Comparison of ENCODE assay signal across 11 cellular contexts in genomic region chr22:45742866-45743450, GRCh38.
A peak's percentile ranks its signal among the peaks of the same experiment; 100 is the strongest.
DNase-seq lines count a peak whose midpoint lies in the region; TF ChIP-seq lines count a peak whose summit lies in the region.
"Had no signal": no experiment of that assay in that cellular context is flagged by ENCODE, and none has a peak within 500 bp of the region (broad histone marks: within the 10 kb centered on the region; RNA-seq: fewer than 3 reads in every experiment).

No MANE protein-coding gene starts in this region.

- no peak overlapping the region for H3K4me2 ChIP-seq in mammary epithelial cell (ENCODE audit: insufficient read depth, low read depth, low read length)
- H3K4me2 ChIP-seq: KMS-11 had no signal

- no peak overlapping the region for H3K9ac ChIP-seq in mammary epithelial cell (ENCODE audit: insufficient read depth, low read length)
- H3K9ac ChIP-seq: KMS-11 had no signal

- DNase-seq in DMS153 (lab: John Stamatoyannopoulos, UW) (peak; percentile 50), NCI-H1436 (lab: John Stamatoyannopoulos, UW) (peak; percentile 35), mammary epithelial cell (peak; percentile 9), neural crest cell (ENCODE audit: low read depth, low spot score) (no peak), GOT3 (lab: John Stamatoyannopoulos, UW) (no peak), D341Med (ENCODE audit: low spot score) (no peak), amygdala (lab: John Stamatoyannopoulos, UW) (no peak), HEK293T (ENCODE audit: extremely low spot score) (no peak)
- DNase-seq: activated naive CD8-positive, alpha-beta T cell treated with anti-CD3 and anti-CD28 coated beads, Interleukin-2, amount 50 U/mL, for 24 hours; stimulated activated CD4-positive, alpha-beta T cell treated with anti-CD3 and anti-CD28 coated beads, Interleukin-1b, Interleukin-23, amount 100 ng/mL, for 48 hours had no signal

- peak overlapping the region; percentile 76 for H3K27ac Mint-ChIP-seq in neural crest cell (ENCODE audit: unreplicated experiment)
- H3K27ac Mint-ChIP-seq: activated naive CD8-positive, alpha-beta T cell treated with anti-CD3 and anti-CD28 coated beads, Interleukin-2, amount 50 U/mL, for 24 hours had no signal

- intact Hi-C loops in mammary epithelial cell (cut with micrococcal nuclease) = no loop called here

- dilution Hi-C loops in mammary epithelial cell (cut with HindIII; ENCODE audit: low sequenced_read_pairs) = no loop called here

- H3K79me2 ChIP-seq in mammary epithelial cell (ENCODE audit: insufficient read depth, low read length) = peaks cover 11% of the 10 kb centered on the region

- H3K27ac ChIP-seq in mammary epithelial cell (ENCODE audit: insufficient read depth, low read depth, low read length) = no peak overlapping the region
- H3K27ac ChIP-seq: KMS-11 had no signal

- no peaks in the 10 kb centered on the region for H3K9me3 Mint-ChIP-seq in neural crest cell
- H3K9me3 Mint-ChIP-seq: activated naive CD8-positive, alpha-beta T cell treated with anti-CD3 and anti-CD28 coated beads, Interleukin-2, amount 50 U/mL, for 24 hours had no signal

- no peak for TF ChIP-seq CTCF in mammary epithelial cell (conservative IDR thresholded peaks at IDR 0.05 in 1 of 2, IDR thresholded peaks at IDR 0.05 in 1 of 2; ENCODE audit: extremely low read depth in 1 of 2, insufficient read depth in 1 of 2, low read depth in 1 of 2, low read length in 2 of 2)
- no peak for TF ChIP-seq CTCF in neural crest cell (conservative IDR thresholded peaks at IDR 0.05)

- H3K4me1 ChIP-seq in mammary epithelial cell (ENCODE audit: insufficient read depth, low read length) = no peaks in the 10 kb centered on the region

- H2AFZ ChIP-seq in mammary epithelial cell (ENCODE audit: low read depth, low read length) = no peak overlapping the region

- CTCF ChIA-PET in mammary epithelial cell (lab: Charles Lee; ENCODE audit: low non-redundant PET) (no interaction called here), HEK293T (lab: Yijun Ruan, JAX) (no interaction called here)

- H3K4me1 Mint-ChIP-seq in neural crest cell = peaks cover 17% of the 10 kb centered on the region

- no peak overlapping the region for H3K4me3 ChIP-seq in mammary epithelial cell (replicated peaks in 1 of 3; ENCODE audit: insufficient read depth in 1 of 3, low read depth in 2 of 3, low read length in 3 of 3)

- H3K36me3 Mint-ChIP-seq in neural crest cell (ENCODE audit: low read depth) = peaks cover 44% of the 10 kb centered on the region

- peaks cover 10% of the 10 kb centered on the region for H3K36me3 ChIP-seq in mammary epithelial cell (ENCODE audit: insufficient read depth, low read length)

- peak overlapping the region; percentile 4 for H3K4me3 Mint-ChIP-seq in neural crest cell
- H3K4me3 Mint-ChIP-seq: activated naive CD8-positive, alpha-beta T cell treated with anti-CD3 and anti-CD28 coated beads, Interleukin-2, amount 50 U/mL, for 24 hours had no signal

- no peaks in the 10 kb centered on the region for H3K27me3 ChIP-seq in mammary epithelial cell (ENCODE audit: insufficient read depth, low read length)

- POLR2A ChIA-PET in HEK293T (lab: Yijun Ruan, JAX) = no interaction called here

- 83% methylated on average over 8 of the region's 8 CpGs for WGBS in mammary epithelial cell (ENCODE audit: low coverage, missing lambda C conversion rate)

- H3K9me3 ChIP-seq in mammary epithelial cell (replicated peaks; ENCODE audit: insufficient read depth, low read length) = no peaks in the 10 kb centered on the region

- no TSS peak for BruUV-seq in mammary epithelial cell (replicated peaks; lab: Mats Ljungman, UMichigan)

- no peaks in the 10 kb centered on the region for H4K20me1 ChIP-seq in mammary epithelial cell (ENCODE audit: insufficient read depth, low read length)

- H3K27me3 Mint-ChIP-seq in neural crest cell (ENCODE audit: low read depth) = no peaks in the 10 kb centered on the region
- H3K27me3 Mint-ChIP-seq: activated naive CD8-positive, alpha-beta T cell treated with anti-CD3 and anti-CD28 coated beads, Interleukin-2, amount 50 U/mL, for 24 hours had no signal

- in situ Hi-C loops in mammary epithelial cell (cut with MboI; ENCODE audit: low sequenced_read_pairs in 2 of 2) = no loop called here

TF ChIP-seq in HEK293T, 16 proteins besides CTCF, POLR2A, EP300 and RAD21:
- TF ChIP-seq ARNT (IDR thresholded peaks at IDR 0.05) (no peak), BHLHE40 (IDR thresholded peaks at IDR 0.05; ENCODE audit: borderline replicate concordance) (no peak), TARDBP (IDR thresholded peaks at IDR 0.05) (no peak), CTBP1 (IDR thresholded peaks at IDR 0.05; ENCODE audit: borderline replicate concordance) (no peak), FOXM1 (IDR thresholded peaks at IDR 0.05; ENCODE audit: borderline replicate concordance) (no peak), NFRKB (IDR thresholded peaks at IDR 0.05) (no peak), LEF1 (IDR thresholded peaks at IDR 0.05; ENCODE audit: borderline replicate concordance) (no peak), PKNOX1 (IDR thresholded peaks at IDR 0.05) (no peak)

Comparison
In these comparisons a context has a peak if more than half of its experiments do, and no peak if none do; other contexts are left out.
1. DNase-seq: peak in DMS153 (single experiment), NCI-H1436 (single experiment) and mammary epithelial cell (single experiment); none in neural crest cell (single experiment), GOT3 (single experiment), D341Med (single experiment), amygdala (0 of 56) and HEK293T (single experiment).